ENCODE assay signal across 10 cellular contexts in genomic region chr3:129015388-129016105, GRCh38. TPM values are rescaled to one million over a fixed set of nuclear protein-coding genes. Genes with fewer than 3 reads are reported as not detected.
DNase-seq lines count a peak whose midpoint lies in the region; ATAC-seq and TF ChIP-seq lines count a peak whose summit lies in the region.
"Had no signal": no experiment of that assay in that cellular context is flagged by ENCODE, and none has a peak within 500 bp of the region (broad histone marks: within the 10 kb centered on the region; RNA-seq: fewer than 3 reads in every experiment).

No MANE protein-coding gene starts in this region.

- H3K36me3 Mint-ChIP-seq in T-helper 17 cell (ENCODE audit: low read depth) (no peaks in the 10 kb centered on the region), neural progenitor cell (peaks cover 35% of the 10 kb centered on the region)

- H3K9me3 ChIP-seq in BLaER1 (no peaks in the 10 kb centered on the region), T-helper 17 cell (ENCODE audit: control insufficient read depth, low read length, poor library complexity, severe bottlenecking) (no peaks in the 10 kb centered on the region), neural progenitor cell (ENCODE audit: low read depth) (no peaks in the 10 kb centered on the region)

- H3K27me3 Mint-ChIP-seq in T-helper 17 cell (no peaks in the 10 kb centered on the region), neural progenitor cell (ENCODE audit: insufficient read depth, low read depth) (peaks cover 4% of the 10 kb centered on the region)

- ATAC-seq in T-helper 17 cell, result peak; percentile 43

- H3K36me3 ChIP-seq in BLaER1 (no peaks in the 10 kb centered on the region), neural progenitor cell (no peaks in the 10 kb centered on the region)

- H3K27ac ChIP-seq in BLaER1 (peak overlapping the region; percentile 82), neural progenitor cell (no peak overlapping the region)

- H2AFZ ChIP-seq in neural progenitor cell (replicated peaks), result no peak overlapping the region

- H3K4me3 Mint-ChIP-seq in T-helper 17 cell (peak overlapping the region; percentile 84), neural progenitor cell (no peak overlapping the region)

- H3K4me1 ChIP-seq in BLaER1 (peaks cover 66% of the 10 kb centered on the region), neural progenitor cell (peaks cover 16% of the 10 kb centered on the region)

- H3K9ac ChIP-seq in BLaER1 (peak overlapping the region; percentile 68), neural progenitor cell (no peak overlapping the region)

- peaks cover 7% of the 10 kb centered on the region for H3F3A ChIP-seq in neural progenitor cell (ENCODE audit: low read depth)

- DNase-seq in T-helper 17 cell (peak in 1 of 3 donors; percentile 20), neural progenitor cell (ENCODE audit: low spot score) (no peak), NCI-H1092 (lab: John Stamatoyannopoulos, UW) (no peak), NCI-H526 treated with DMSO at 0.1 percent for 48 hours (lab: John Stamatoyannopoulos, UW) (no peak), occipital lobe (lab: John Stamatoyannopoulos, UW) (no peak), NCI-H446 treated with DMSO at 0.1 percent for 48 hours (lab: John Stamatoyannopoulos, UW) (no peak)
- peak; percentile 45 for DNase-seq in central memory CD4-positive, alpha-beta T cell
- DNase-seq: foreskin fibroblast had no signal

- H3K9me3 Mint-ChIP-seq in neural progenitor cell, result no peaks in the 10 kb centered on the region

- H4K20me1 ChIP-seq in BLaER1 (no peaks in the 10 kb centered on the region), neural progenitor cell (ENCODE audit: low read depth) (no peaks in the 10 kb centered on the region)

- no peak for TF ChIP-seq CTCF in neural progenitor cell (IDR thresholded peaks at IDR 0.05)

- no peaks in the 10 kb centered on the region for H3K79me2 ChIP-seq in neural progenitor cell (ENCODE audit: low read depth)

- H3K4me3 ChIP-seq in BLaER1, result peak overlapping the region; percentile 48
- H3K4me3 ChIP-seq in neural progenitor cell, result no peak overlapping the region

- H3K27ac Mint-ChIP-seq in T-helper 17 cell, result peak overlapping the region; percentile 93
- H3K27ac Mint-ChIP-seq in neural progenitor cell, result peak overlapping the region; percentile 97

- no peaks in the 10 kb centered on the region for H3K27me3 ChIP-seq in BLaER1
- H3K27me3 ChIP-seq in neural progenitor cell, result no peaks in the 10 kb centered on the region

- peaks cover 21% of the 10 kb centered on the region for H3K4me1 Mint-ChIP-seq in T-helper 17 cell
- H3K4me1 Mint-ChIP-seq in neural progenitor cell, result peaks cover 41% of the 10 kb centered on the region

- peak overlapping the region; percentile 95 for H3K4me2 ChIP-seq in BLaER1
- no peak overlapping the region for H3K4me2 ChIP-seq in neural progenitor cell

RNA-seq across cellular contexts. Expression of gene EFCC1, which starts 14.4 kb away (rescaled TPM):
- under 1 TPM in 1 of 2 donors, not detected in 1; 0.12 TPM for total RNA-seq in T-helper 17 cell
- total RNA-seq in neural progenitor cell (ENCODE audit: low replicate concordance), result 1.1 and 1.5 TPM in 2 replicates
- 0.94 TPM for total RNA-seq in occipital lobe

RNA-seq across cellular contexts. Expression of gene CFAP92, which starts 21.7 kb away (rescaled TPM):
- total RNA-seq in T-helper 17 cell (under 1 TPM; 0.15 to 0.37 TPM), neural progenitor cell (ENCODE audit: low replicate concordance) (5.3 and 5.5 TPM in 2 replicates), occipital lobe (2.2 TPM)
- total RNA-seq: T-helper 2 cell treated with Interferon-gamma antibody and Interleukin-4, amounts not matched to agents 100 ng/mL and 5 ng/mL, for 36 hours had no signal

RNA-seq across cellular contexts. Expression of gene GP9, which starts 45.0 kb away (rescaled TPM):
- 10 to 100 TPM in 1 of 2 donors, 1 to 10 TPM in 1; 3.8 to 68.5 TPM for total RNA-seq in T-helper 17 cell
- not detected in 2 replicates for total RNA-seq in neural progenitor cell (ENCODE audit: low replicate concordance)
- not detected for total RNA-seq in occipital lobe
- total RNA-seq: T-helper 2 cell treated with Interferon-gamma antibody and Interleukin-4, amounts not matched to agents 100 ng/mL and 5 ng/mL, for 36 hours had no signal
